Comparison of ENCODE assay signal across 7 cellular contexts in genomic region chr6:158718431-158719126, GRCh38.
A peak's percentile ranks its signal among the peaks of the same experiment; 100 is the strongest.
DNase-seq lines count a peak whose midpoint lies in the region; ATAC-seq and TF ChIP-seq lines count a peak whose summit lies in the region.

No MANE protein-coding gene starts in this region.

- peaks cover 6% of the 10 kb centered on the region for H3K4me1 ChIP-seq in neural progenitor cell

- no peaks in the 10 kb centered on the region for H3K9me3 Mint-ChIP-seq in neural progenitor cell

- ATAC-seq in HG02798 (IDR thresholded peaks at IDR 0.05; ENCODE audit: poor library complexity, unreplicated experiment): no peak

- peaks cover 12% of the 10 kb centered on the region for H3K4me1 Mint-ChIP-seq in neural progenitor cell

- H2AFZ ChIP-seq in neural progenitor cell (replicated peaks): peak overlapping the region; percentile 70

- peak; percentile 76 for DNase-seq in NCI-H69 (lab: John Stamatoyannopoulos, UW)
- peak; percentile 46 for DNase-seq in epithelial cell of esophagus (ENCODE audit: low read depth)
- peak; percentile 74 for DNase-seq in neural progenitor cell (ENCODE audit: low spot score)
- no peak for DNase-seq in NCI-H2107 (lab: John Stamatoyannopoulos, UW)
- no peak for DNase-seq in D341Med (ENCODE audit: low spot score)

- H3K27me3 ChIP-seq in neural progenitor cell: no peaks in the 10 kb centered on the region

- no peaks in the 10 kb centered on the region for H3F3A ChIP-seq in neural progenitor cell (ENCODE audit: low read depth)

- no peak overlapping the region for H3K4me3 Mint-ChIP-seq in neural progenitor cell

- H3K9ac ChIP-seq in neural progenitor cell: no peak overlapping the region

- H3K27ac Mint-ChIP-seq in neural progenitor cell: no peak overlapping the region

- TF ChIP-seq CTCF in GM12874 (IDR thresholded peaks at IDR 0.05; ENCODE audit: insufficient read depth, low read depth, low read length): peak; percentile 65
- peak; percentile 55 for TF ChIP-seq CTCF in epithelial cell of esophagus (IDR thresholded peaks at IDR 0.05; ENCODE audit: insufficient read depth, low read depth, low read length, missing control alignments)
- peak; percentile 96 for TF ChIP-seq CTCF in neural progenitor cell (IDR thresholded peaks at IDR 0.05)

- H3K36me3 ChIP-seq in neural progenitor cell: no peaks in the 10 kb centered on the region

- H3K4me3 ChIP-seq in epithelial cell of esophagus (ENCODE audit: low read length) (no peak overlapping the region), neural progenitor cell (no peak overlapping the region)

- H3K36me3 Mint-ChIP-seq in neural progenitor cell: peaks cover 1% of the 10 kb centered on the region

- no peaks in the 10 kb centered on the region for H3K79me2 ChIP-seq in neural progenitor cell (ENCODE audit: low read depth)

- H3K4me2 ChIP-seq in neural progenitor cell: no peak overlapping the region

- peaks cover 2% of the 10 kb centered on the region for H3K27me3 Mint-ChIP-seq in neural progenitor cell (ENCODE audit: insufficient read depth, low read depth)

- no peaks in the 10 kb centered on the region for H3K9me3 ChIP-seq in neural progenitor cell (ENCODE audit: low read depth)

- no peaks in the 10 kb centered on the region for H4K20me1 ChIP-seq in neural progenitor cell (ENCODE audit: low read depth)

- H3K27ac ChIP-seq in neural progenitor cell: no peak overlapping the region

Comparison
In these comparisons a context has a peak if more than half of its experiments do, and no peak if none do; other contexts are left out.
1. DNase-seq: peak in NCI-H69 (single experiment), epithelial cell of esophagus (single experiment) and neural progenitor cell (single experiment); none in NCI-H2107 (single experiment) and D341Med (single experiment).
2. Peak in every context shown above with its lines, with median percentiles within 50 percentile points of each other: CTCF ChIP-seq.